Comparison of ENCODE assay signal across 1 cellular context in genomic region chr4:42656736-42656985, GRCh38.
TF ChIP-seq lines count a peak whose summit lies in the region.

No MANE protein-coding gene starts in this region.

TF ChIP-seq in HepG2, 621 proteins besides CTCF, POLR2A, EP300 and RAD21 (continued from another document and continues in another):
- TF ChIP-seq DZIP1 (CRISPR knock-in tag; IDR thresholded peaks at IDR 0.05): no peak
- TF ChIP-seq ZNF710 (CRISPR knock-in tag; IDR thresholded peaks at IDR 0.05; ENCODE audit: borderline replicate concordance): 0 out of 2 replicates have a peak, but pooled peaks have one; percentile 3
- peak; percentile 4; the same call in 1 of the 2 replicates for TF ChIP-seq MTA1 (CRISPR knock-in tag; IDR thresholded peaks at IDR 0.05; ENCODE audit: borderline replicate concordance)
- TF ChIP-seq FOSL2 (CRISPR knock-in tag; IDR thresholded peaks at IDR 0.05): no peak
- no peak for TF ChIP-seq ZNF550 (CRISPR knock-in tag; IDR thresholded peaks at IDR 0.05; ENCODE audit: borderline replicate concordance)
- peak; percentile 43 for TF ChIP-seq ASH2L (IDR thresholded peaks at IDR 0.05; ENCODE audit: insufficient read length, low read depth, low read length)
- TF ChIP-seq CBX2 (IDR thresholded peaks at IDR 0.05; ENCODE audit: low read depth, low read length): no peak
- no peak for TF ChIP-seq CBX2 (CRISPR knock-in tag; IDR thresholded peaks at IDR 0.05; ENCODE audit: low read depth)
- no peak for TF ChIP-seq SMC3 (IDR thresholded peaks at IDR 0.05; ENCODE audit: low read length)
- no peak for TF ChIP-seq DPF2 (CRISPR knock-in tag; IDR thresholded peaks at IDR 0.05; ENCODE audit: borderline replicate concordance, low read depth)
- no peak for TF ChIP-seq IRF1 (CRISPR knock-in tag; IDR thresholded peaks at IDR 0.05; ENCODE audit: low read depth)
- no peak for TF ChIP-seq AGO2 (optimal IDR thresholded peaks at IDR 0.05; ENCODE audit: low read depth, low read length)
- no peak for TF ChIP-seq HOXA5 (CRISPR knock-in tag; IDR thresholded peaks at IDR 0.05)
- TF ChIP-seq POGZ (CRISPR knock-in tag; IDR thresholded peaks at IDR 0.05): no peak
- no peak for TF ChIP-seq ZNF17 (CRISPR knock-in tag; IDR thresholded peaks at IDR 0.05)
- no peak for TF ChIP-seq NBN (conservative IDR thresholded peaks at IDR 0.05)
- no peak for TF ChIP-seq KAT8 (CRISPR knock-in tag; IDR thresholded peaks at IDR 0.05)
- TF ChIP-seq CHD2 (IDR thresholded peaks at IDR 0.05; ENCODE audit: low read depth, low read length): no peak
- TF ChIP-seq MTA3 (CRISPR knock-in tag; IDR thresholded peaks at IDR 0.05): no peak
- no peak for TF ChIP-seq TCF12 (IDR thresholded peaks at IDR 0.05)
- TF ChIP-seq TCF12 (CRISPR knock-in tag; IDR thresholded peaks at IDR 0.05): 0 out of 2 replicates have a peak, but pooled peaks have one; percentile 10
- TF ChIP-seq HNF1A (IDR thresholded peaks at IDR 0.05; ENCODE audit: low read depth): no peak
- no peak for TF ChIP-seq HNF1A (CRISPR knock-in tag; IDR thresholded peaks at IDR 0.05; ENCODE audit: borderline replicate concordance)
- no peak for TF ChIP-seq MIXL1 (CRISPR knock-in tag; IDR thresholded peaks at IDR 0.05)
- TF ChIP-seq ZNF768 (CRISPR knock-in tag; IDR thresholded peaks at IDR 0.05): peak; percentile 12; the same call in 1 of the 2 replicates
- no peak for TF ChIP-seq HNRNPUL1 (IDR thresholded peaks at IDR 0.05; ENCODE audit: low read depth, low read length)
- no peak for TF ChIP-seq NRL (CRISPR knock-in tag; IDR thresholded peaks at IDR 0.05; ENCODE audit: borderline replicate concordance)
- 0 out of 2 replicates have a peak, but pooled peaks have one; percentile 83 for TF ChIP-seq MTERF4 (CRISPR knock-in tag; IDR thresholded peaks at IDR 0.05)
- TF ChIP-seq ESRRA (CRISPR knock-in tag; IDR thresholded peaks at IDR 0.05; ENCODE audit: low read depth): 0 out of 2 replicates have a peak, but pooled peaks have one; percentile 17
- TF ChIP-seq ZBTB33 (CRISPR knock-in tag; IDR thresholded peaks at IDR 0.05): no peak
- TF ChIP-seq FIP1L1 (IDR thresholded peaks at IDR 0.05; ENCODE audit: borderline replicate concordance, insufficient read depth, low read depth, low read length): no peak
- peak; percentile 50; the same call in 1 of the 2 replicates for TF ChIP-seq BCL3 (CRISPR knock-in tag; IDR thresholded peaks at IDR 0.05)
- TF ChIP-seq SATB2 (CRISPR knock-in tag; IDR thresholded peaks at IDR 0.05): no peak
- TF ChIP-seq ZNF224 (CRISPR knock-in tag; IDR thresholded peaks at IDR 0.05): peak; percentile 9; the same call in 1 of the 2 replicates
- no peak for TF ChIP-seq PAF1 (CRISPR knock-in tag; IDR thresholded peaks at IDR 0.05)
- no peak for TF ChIP-seq ZBTB26 (CRISPR knock-in tag; IDR thresholded peaks at IDR 0.05; ENCODE audit: borderline replicate concordance)
- no peak for TF ChIP-seq HMG20B (CRISPR knock-in tag; conservative IDR thresholded peaks at IDR 0.05)
- TF ChIP-seq ZNF414 (CRISPR knock-in tag; IDR thresholded peaks at IDR 0.05): no peak
- no peak for TF ChIP-seq TARDBP (CRISPR knock-in tag; IDR thresholded peaks at IDR 0.05)
- TF ChIP-seq ZMAT5 (CRISPR knock-in tag; IDR thresholded peaks at IDR 0.05; ENCODE audit: borderline replicate concordance, low read depth): no peak
- no peak for TF ChIP-seq TBL1XR1 (IDR thresholded peaks at IDR 0.05; ENCODE audit: borderline replicate concordance, low read length, partially characterized antibody)
- TF ChIP-seq ZNF687 (CRISPR knock-in tag; IDR thresholded peaks at IDR 0.05): peak; percentile 46; the same call in 1 of the 2 replicates
